In the genomic region with DNA sequence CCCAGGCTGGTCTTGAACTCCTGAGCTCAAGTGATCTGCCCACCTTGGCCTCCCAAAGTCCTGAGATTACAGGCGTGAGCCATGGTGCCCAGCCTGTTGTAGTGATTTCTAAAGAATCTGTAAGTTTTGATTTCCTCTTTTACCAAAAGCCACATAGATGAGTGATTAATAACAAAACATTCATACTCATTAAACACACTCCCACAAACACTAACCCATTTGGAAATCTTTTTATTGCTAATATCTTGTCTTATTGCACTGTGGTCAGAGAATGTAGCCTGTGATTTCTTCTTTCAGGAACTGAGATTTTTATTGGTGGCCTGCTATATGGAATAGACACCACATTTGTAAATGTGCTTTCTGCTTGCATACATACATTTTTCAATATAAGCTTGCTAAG, we compare ENCODE assay signal across 22 cellular contexts. TPM values are rescaled to one million over a fixed set of nuclear protein-coding genes. Genes with fewer than 3 reads are reported as not detected.
DNase-seq lines count a peak whose midpoint lies in the region; ATAC-seq, FAIRE-seq and TF ChIP-seq lines count a peak whose summit lies in the region.
"Had no signal": no experiment of that assay in that cellular context is flagged by ENCODE, and none has a peak within 500 bp of the region (broad histone marks: within the 10 kb centered on the region; RNA-seq: fewer than 3 reads in every experiment).

No MANE protein-coding gene starts in this region.

- H3K27me3 ChIP-seq in GM06990 (replicated peaks; ENCODE audit: control insufficient read depth, insufficient read depth, low read length) (no peaks in the 10 kb centered on the region), small intestine (ENCODE audit: control insufficient read depth in 2 of 2, insufficient read depth in 2 of 2, low read length in 2 of 2) (no peaks in the 10 kb centered on the region)

- H3K4me3 Mint-ChIP-seq in activated T-helper 17 cell treated with anti-CD3 and anti-CD28 coated beads, Interleukin-2, amount 50 U/mL, for 72 hours = no peak overlapping the region
- no peak overlapping the region for H3K4me3 Mint-ChIP-seq in stimulated activated memory B cell treated with anti-CD40 and anti-IgM and Interleukin-4, amounts not matched to agents 10 μg/mL and 1 μg/mL and 100 μg/mL, for 72 hours
- H3K4me3 Mint-ChIP-seq: B cell, CD14-positive monocyte had no signal

- H3K27ac Mint-ChIP-seq in activated T-helper 17 cell treated with anti-CD3 and anti-CD28 coated beads, Interleukin-2, amount 50 U/mL, for 72 hours = no peak overlapping the region
- H3K27ac Mint-ChIP-seq in stimulated activated memory B cell treated with anti-CD40 and anti-IgM and Interleukin-4, amounts not matched to agents 10 μg/mL and 1 μg/mL and 100 μg/mL, for 72 hours = no peak overlapping the region
- H3K27ac Mint-ChIP-seq: B cell, CD14-positive monocyte had no signal

- DNase-seq in activated T-cell treated with anti-CD3 and anti-CD28 coated beads for 48 hours (ENCODE audit: low read depth) = peak; percentile 4
- DNase-seq in activated T-cell treated with anti-CD3 and anti-CD28 coated beads for 4 hours = no peak
- peak; percentile 16 for DNase-seq in GM06990 (ENCODE audit: extremely low read depth, insufficient read length)
- no peak for DNase-seq in dermis blood vessel endothelial cell
- no peak for DNase-seq in foreskin melanocyte
- DNase-seq in small intestine = no peak
- DNase-seq: DMS53, GDM1, H7, Kasumi-1, NCI-H1417, NCI-H1694 treated with DMSO at 0.1 percent for 48 hours, NCI-H2081 treated with DMSO at 0.1 percent for 48 hours, NCI-H446, NCI-H526, PC-3, SHP77 treated with DMSO at 0.1 percent for 48 hours had no signal

- H3K27me3 Mint-ChIP-seq in activated T-helper 17 cell treated with anti-CD3 and anti-CD28 coated beads, Interleukin-2, amount 50 U/mL, for 72 hours = peaks cover 4% of the 10 kb centered on the region
- H3K27me3 Mint-ChIP-seq in stimulated activated memory B cell treated with anti-CD40 and anti-IgM and Interleukin-4, amounts not matched to agents 10 μg/mL and 1 μg/mL and 100 μg/mL, for 72 hours = peaks cover 14% of the 10 kb centered on the region

- 75 to 83% (median 81%) methylated on average over 1 of the region's 1 CpG for WGBS in small intestine, 3 donors

- no peak for FAIRE-seq in small intestine (lab: Jason Lieb, UNC)
- FAIRE-seq: A204.1 had no signal

- no peak for TF ChIP-seq CTCF in GM06990 (IDR thresholded peaks at IDR 0.05; ENCODE audit: insufficient read depth, low read length, poor library complexity, severe bottlenecking)

- H3K36me3 ChIP-seq in GM06990 (ENCODE audit: control insufficient read depth, insufficient read depth, low read length) (no peaks in the 10 kb centered on the region; the same call in 1 of the 2 replicates), small intestine (ENCODE audit: control insufficient read depth in 2 of 2, insufficient read depth in 2 of 2, low read length in 2 of 2) (no peaks in the 10 kb centered on the region)

- no peaks in the 10 kb centered on the region for H3K9me3 ChIP-seq in small intestine (ENCODE audit: control insufficient read depth, low read depth)

- no peaks in the 10 kb centered on the region for H3K4me1 Mint-ChIP-seq in activated T-helper 17 cell treated with anti-CD3 and anti-CD28 coated beads, Interleukin-2, amount 50 U/mL, for 72 hours
- no peaks in the 10 kb centered on the region for H3K4me1 Mint-ChIP-seq in stimulated activated memory B cell treated with anti-CD40 and anti-IgM and Interleukin-4, amounts not matched to agents 10 μg/mL and 1 μg/mL and 100 μg/mL, for 72 hours
- H3K4me1 Mint-ChIP-seq: B cell, CD14-positive monocyte had no signal

- H3K4me1 ChIP-seq in small intestine (ENCODE audit: control insufficient read depth in 2 of 2, insufficient read depth in 1 of 2, low read depth in 1 of 2, low read length in 1 of 2) = no peaks in the 10 kb centered on the region

- peak; percentile 72 for ATAC-seq in activated T-helper 17 cell treated with anti-CD3 and anti-CD28 coated beads, Interleukin-2, amount 50 U/mL, for 72 hours (replicated peaks)
- ATAC-seq in stimulated activated memory B cell treated with anti-CD40 and anti-IgM and Interleukin-4, amounts not matched to agents 10 μg/mL and 1 μg/mL and 100 μg/mL, for 72 hours = peak; percentile 50
- ATAC-seq: PC-3 had no signal

- no peak overlapping the region for H3K27ac ChIP-seq in small intestine (ENCODE audit: low read depth in 1 of 2, low read length in 1 of 2)

- H3K4me3 ChIP-seq in GM06990 (replicated peaks; ENCODE audit: low read depth, low read length) (no peak overlapping the region), small intestine (ENCODE audit: low read depth in 1 of 2, low read length in 2 of 2) (no peak overlapping the region)

- H3K36me3 Mint-ChIP-seq in activated T-helper 17 cell treated with anti-CD3 and anti-CD28 coated beads, Interleukin-2, amount 50 U/mL, for 72 hours (ENCODE audit: low read depth) = no peaks in the 10 kb centered on the region
- no peaks in the 10 kb centered on the region for H3K36me3 Mint-ChIP-seq in stimulated activated memory B cell treated with anti-CD40 and anti-IgM and Interleukin-4, amounts not matched to agents 10 μg/mL and 1 μg/mL and 100 μg/mL, for 72 hours
- H3K36me3 Mint-ChIP-seq: CD14-positive monocyte had no signal

- H3K9me3 Mint-ChIP-seq in activated T-helper 17 cell treated with anti-CD3 and anti-CD28 coated beads, Interleukin-2, amount 50 U/mL, for 72 hours = no peaks in the 10 kb centered on the region
- no peaks in the 10 kb centered on the region for H3K9me3 Mint-ChIP-seq in stimulated activated memory B cell treated with anti-CD40 and anti-IgM and Interleukin-4, amounts not matched to agents 10 μg/mL and 1 μg/mL and 100 μg/mL, for 72 hours

RNA-seq across cellular contexts. Expression of a gene that starts 31.6 kb away (rescaled TPM):
- total RNA-seq in activated T-helper 17 cell treated with anti-CD3 and anti-CD28 coated beads, Interleukin-2, amount 50 U/mL, for 72 hours = 10 to 100 TPM; 13.9 to 34.7 TPM
- total RNA-seq in dermis blood vessel endothelial cell = 227 and 533 TPM in 2 replicates
- 1 to 10 TPM in 2 of 3 donors, under 1 TPM in 1; 0.81 to 6.0 (median 1.6) TPM for polyA plus RNA-seq in small intestine

Comparison
In these comparisons a context has a peak if more than half of its experiments do, and no peak if none do; other contexts are left out.
1. DNase-seq: peak in activated T-cell treated with anti-CD3 and anti-CD28 coated beads for 48 hours (single experiment) and GM06990 (single experiment); none in activated T-cell treated with anti-CD3 and anti-CD28 coated beads for 4 hours (single experiment), dermis blood vessel endothelial cell (single experiment), foreskin melanocyte (single experiment) and small intestine (single experiment).